ENCODE assay signal across 33 cellular contexts in the genomic region with DNA sequence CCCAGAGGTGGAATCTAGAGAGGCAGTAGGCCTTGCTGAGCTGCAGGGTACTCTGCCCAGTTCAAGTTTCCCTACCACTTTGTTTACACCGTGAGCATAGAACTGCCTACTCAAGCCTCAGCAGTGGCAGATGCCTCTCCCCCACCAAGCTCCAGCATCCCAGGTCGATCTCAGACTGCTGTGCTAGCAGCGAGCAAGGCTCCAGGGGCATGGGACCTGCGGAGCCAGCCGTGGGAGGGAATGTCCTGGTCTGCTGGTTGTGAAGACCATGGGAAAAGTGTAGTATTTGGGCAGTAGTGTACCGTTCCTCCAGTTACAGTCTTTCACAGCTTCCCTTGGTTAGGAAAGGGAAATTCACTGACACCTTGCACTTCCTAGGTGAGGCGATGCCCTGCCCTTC. TPM values are rescaled to one million over a fixed set of nuclear protein-coding genes. Genes with fewer than 3 reads are reported as not detected.
"Had no signal": no experiment of that assay in that cellular context is flagged by ENCODE, and none has a peak within 500 bp of the region (broad histone marks: within the 10 kb centered on the region; RNA-seq: fewer than 3 reads in every experiment).

No MANE protein-coding gene starts in this region.

- H3K36me3 Mint-ChIP-seq: activated CD8-positive, alpha-beta memory T cell treated with anti-CD3 and anti-CD28 coated beads, Interleukin-2, amount 10 ng/mL, durations not matched to agents 7 days and 5 days; activated naive CD4-positive, alpha-beta T cell treated with anti-CD3 and anti-CD28 coated beads, Interleukin-2, amount 50 U/mL, for 24 hours; activated naive CD8-positive, alpha-beta T cell treated with anti-CD3 and anti-CD28 coated beads for 36 hours had no signal

- H3K4me1 ChIP-seq: adrenal gland, body of pancreas had no signal

- H3K4me3 Mint-ChIP-seq: activated CD8-positive, alpha-beta memory T cell treated with anti-CD3 and anti-CD28 coated beads, Interleukin-2, amount 10 ng/mL, durations not matched to agents 7 days and 5 days; activated CD8-positive, alpha-beta T cell treated with anti-CD3 and anti-CD28 coated beads for 36 hours; activated naive CD4-positive, alpha-beta T cell treated with anti-CD3 and anti-CD28 coated beads for 36 hours; activated naive CD4-positive, alpha-beta T cell treated with anti-CD3 and anti-CD28 coated beads, Interleukin-2, amount 50 U/mL, for 24 hours; activated naive CD8-positive, alpha-beta T cell treated with anti-CD3 and anti-CD28 coated beads for 36 hours; activated naive CD8-positive, alpha-beta T cell treated with anti-CD3 and anti-CD28 coated beads, Interleukin-2, amount 50 U/mL, for 24 hours; activated T-helper 1 cell treated with anti-CD3 and anti-CD28 coated beads, Interleukin-12 subunit alpha, Interleukin-12 subunit beta, Interleukin-2, Interleukin-4 antibody, amounts not matched to agents 30 ng/mL and 10 ng/mL and 1 ng/mL, durations not matched to agents 14 hours and 24 hours and 36 hours; dendritic cell treated with granulocyte-macrophage colony-stimulating factor and Interleukin-4, amounts not matched to agents 40 ng/mL and 50 ng/mL, for 4 days; endodermal cell had no signal

- H3K27me3 ChIP-seq: adrenal gland, body of pancreas, cardiac muscle cell, dorsolateral prefrontal cortex had no signal

- H3K27me3 Mint-ChIP-seq: activated CD8-positive, alpha-beta memory T cell treated with anti-CD3 and anti-CD28 coated beads, Interleukin-2, amount 10 ng/mL, durations not matched to agents 7 days and 5 days; activated CD8-positive, alpha-beta T cell treated with anti-CD3 and anti-CD28 coated beads for 36 hours; activated naive CD4-positive, alpha-beta T cell treated with anti-CD3 and anti-CD28 coated beads, Interleukin-2, amount 50 U/mL, for 24 hours; activated naive CD8-positive, alpha-beta T cell treated with anti-CD3 and anti-CD28 coated beads for 36 hours; dendritic cell treated with granulocyte-macrophage colony-stimulating factor and Interleukin-4, amounts not matched to agents 40 ng/mL and 50 ng/mL, for 4 days had no signal

- H3K4me3 ChIP-seq: adrenal gland, body of pancreas, cardiac muscle cell, coronary artery, dorsolateral prefrontal cortex had no signal

- H3K9me3 ChIP-seq: adrenal gland, body of pancreas had no signal

- ATAC-seq: activated CD8-positive, alpha-beta memory T cell treated with anti-CD3 and anti-CD28 coated beads, Interleukin-2, amount 10 ng/mL, durations not matched to agents 7 days and 5 days; activated CD8-positive, alpha-beta T cell treated with anti-CD3 and anti-CD28 coated beads for 36 hours; activated naive CD8-positive, alpha-beta T cell treated with anti-CD3 and anti-CD28 coated beads, Interleukin-2, amount 50 U/mL, for 24 hours; body of pancreas; esophagus mucosa had no signal

- H3K36me3 ChIP-seq: adrenal gland, cardiac muscle cell had no signal

- DNase-seq: activated CD4-positive, alpha-beta T cell treated with anti-CD3 and anti-CD28 coated beads for 1 hour; activated CD4-positive, alpha-beta T cell treated with anti-CD3 and anti-CD28 coated beads for 4 hours; activated CD4-positive, alpha-beta T cell treated with anti-CD3 and anti-CD28 coated beads, Interleukin-2, amount 50 U/mL, for 1 hour; activated CD4-positive, alpha-beta T cell treated with anti-CD3 and anti-CD28 coated beads, Interleukin-2, amount 50 U/mL, for 48 hours; activated CD8-positive, alpha-beta memory T cell treated with anti-CD3 and anti-CD28 coated beads, Interleukin-2, amount 10 ng/mL, durations not matched to agents 7 days and 5 days; activated CD8-positive, alpha-beta memory T cell treated with anti-CD3 and anti-CD28 coated beads, Interleukin-2, amount 50 U/mL, for 4 hours; activated CD8-positive, alpha-beta T cell treated with anti-CD3 and anti-CD28 coated beads for 36 hours; activated effector memory CD4-positive, alpha-beta T cell treated with anti-CD3 and anti-CD28 coated beads, Interleukin-2, amount 50 U/mL, for 16 hours; activated naive CD4-positive, alpha-beta T cell treated with anti-CD3 and anti-CD28 coated beads for 36 hours; activated naive CD8-positive, alpha-beta T cell treated with anti-CD3 and anti-CD28 coated beads for 36 hours; activated naive CD8-positive, alpha-beta T cell treated with anti-CD3 and anti-CD28 coated beads, Interleukin-2, amount 50 U/mL, for 24 hours; activated T-cell treated with anti-CD3 and anti-CD28 coated beads, Interleukin-2, amount 50 U/mL, for 1 hour; activated T-cell treated with anti-CD3 and anti-CD28 coated beads, Interleukin-2, amount 50 U/mL, for 48 hours; adrenal gland; amygdala; aorta; body of pancreas; central memory CD4-positive, alpha-beta T cell; cerebellar nuclear complex; dorsolateral prefrontal cortex; effector memory CD4-positive, alpha-beta T cell; endodermal cell; foreskin fibroblast; head of caudate nucleus; T-helper 2 cell had no signal

- H3K27ac Mint-ChIP-seq: activated CD8-positive, alpha-beta memory T cell treated with anti-CD3 and anti-CD28 coated beads, Interleukin-2, amount 10 ng/mL, durations not matched to agents 7 days and 5 days; activated CD8-positive, alpha-beta T cell treated with anti-CD3 and anti-CD28 coated beads for 36 hours; activated naive CD4-positive, alpha-beta T cell treated with anti-CD3 and anti-CD28 coated beads for 36 hours; activated naive CD4-positive, alpha-beta T cell treated with anti-CD3 and anti-CD28 coated beads, Interleukin-2, amount 50 U/mL, for 24 hours; activated naive CD8-positive, alpha-beta T cell treated with anti-CD3 and anti-CD28 coated beads for 36 hours; activated naive CD8-positive, alpha-beta T cell treated with anti-CD3 and anti-CD28 coated beads, Interleukin-2, amount 50 U/mL, for 24 hours; activated T-helper 1 cell treated with anti-CD3 and anti-CD28 coated beads, Interleukin-12 subunit alpha, Interleukin-12 subunit beta, Interleukin-2, Interleukin-4 antibody, amounts not matched to agents 30 ng/mL and 10 ng/mL and 1 ng/mL, durations not matched to agents 14 hours and 24 hours and 36 hours; activated T-helper 2 cell treated with anti-CD3 and anti-CD28 coated beads, Interferon-gamma antibody, Interleukin-2, Interleukin-4, amounts not matched to agents 10 μg/mL and 5 μg/mL and 100 μg/mL, durations not matched to agents 14 hours and 24 hours and 36 hours; dendritic cell treated with granulocyte-macrophage colony-stimulating factor and Interleukin-4, amounts not matched to agents 40 ng/mL and 50 ng/mL, for 4 days; endodermal cell had no signal

- H3K9me3 Mint-ChIP-seq: activated naive CD4-positive, alpha-beta T cell treated with anti-CD3 and anti-CD28 coated beads, Interleukin-2, amount 50 U/mL, for 24 hours; activated T-helper 2 cell treated with anti-CD3 and anti-CD28 coated beads, Interferon-gamma antibody, Interleukin-2, Interleukin-4, amounts not matched to agents 10 μg/mL and 5 μg/mL and 100 μg/mL, durations not matched to agents 14 hours and 24 hours and 36 hours had no signal

- H3K27ac ChIP-seq: adrenal gland, body of pancreas, cardiac muscle cell, coronary artery, dorsolateral prefrontal cortex had no signal

- H3K4me1 Mint-ChIP-seq: activated CD8-positive, alpha-beta memory T cell treated with anti-CD3 and anti-CD28 coated beads, Interleukin-2, amount 10 ng/mL, durations not matched to agents 7 days and 5 days; activated naive CD4-positive, alpha-beta T cell treated with anti-CD3 and anti-CD28 coated beads, Interleukin-2, amount 50 U/mL, for 24 hours; activated naive CD8-positive, alpha-beta T cell treated with anti-CD3 and anti-CD28 coated beads for 36 hours; activated naive CD8-positive, alpha-beta T cell treated with anti-CD3 and anti-CD28 coated beads, Interleukin-2, amount 50 U/mL, for 24 hours; endodermal cell had no signal

RNA-seq across cellular contexts. Expression of a gene that starts 50.6 kb away (rescaled TPM):
- total RNA-seq: activated CD8-positive, alpha-beta memory T cell treated with anti-CD3 and anti-CD28 coated beads for 36 hours; activated naive CD8-positive, alpha-beta T cell treated with anti-CD3 and anti-CD28 coated beads for 36 hours had no signal
- polyA plus RNA-seq: aorta had no signal
